In genomic region chr12:6853626-6854025, GRCh38 we compare ENCODE assay signal across 8 cellular contexts. TPM values are rescaled to one million over a fixed set of nuclear protein-coding genes. Genes with fewer than 3 reads are reported as not detected.
DNase-seq lines count a peak whose midpoint lies in the region; ATAC-seq and TF ChIP-seq lines count a peak whose summit lies in the region.

No MANE protein-coding gene starts in this region.

- peaks cover 31% of the 10 kb centered on the region for H3K36me3 ChIP-seq in CD4-positive, CD25-positive, alpha-beta regulatory T cell (ENCODE audit: control insufficient read depth, insufficient read depth, low read length)
- H3K36me3 ChIP-seq in colonic mucosa (peaks cover 9% of the 10 kb centered on the region), neural progenitor cell (peaks cover 4% of the 10 kb centered on the region)

- peaks cover 0 to 39% (median 17%) of the 10 kb centered on the region in 4 donors for H3K4me1 Mint-ChIP-seq in CD4-positive, CD25-positive, alpha-beta regulatory T cell
- peaks cover 33% of the 10 kb centered on the region for H3K4me1 Mint-ChIP-seq in neural progenitor cell

- H3K27ac Mint-ChIP-seq in CD4-positive, CD25-positive, alpha-beta regulatory T cell: peak overlapping the region in 2 of 3 donors; percentile 85 to 100
- H3K27ac Mint-ChIP-seq in neural progenitor cell: peak overlapping the region; percentile 8

- H4K20me1 ChIP-seq in neural progenitor cell (ENCODE audit: low read depth): peaks cover 32% of the 10 kb centered on the region

- ATAC-seq in CD4-positive, CD25-positive, alpha-beta regulatory T cell (ENCODE audit: low read depth in 2 of 2): no peak
- ATAC-seq in HG03039 (IDR thresholded peaks at IDR 0.05; ENCODE audit: unreplicated experiment): no peak
- ATAC-seq in GM21390 (IDR thresholded peaks at IDR 0.05; ENCODE audit: unreplicated experiment): no peak

- H3F3A ChIP-seq in neural progenitor cell (ENCODE audit: low read depth): peaks cover 28% of the 10 kb centered on the region

- peak overlapping the region; percentile 18 to 99 (median 96) for H3K4me3 Mint-ChIP-seq in CD4-positive, CD25-positive, alpha-beta regulatory T cell
- peak overlapping the region; percentile 93 for H3K4me3 Mint-ChIP-seq in neural progenitor cell

- peak overlapping the region; percentile 82 for H3K4me2 ChIP-seq in neural progenitor cell

- peak overlapping the region; percentile 85 for H3K4me3 ChIP-seq in CD4-positive, CD25-positive, alpha-beta regulatory T cell (ENCODE audit: low read depth, low read length)
- H3K4me3 ChIP-seq in NB4 (ENCODE audit: low read depth, low read length) (peak overlapping the region; percentile 89), colonic mucosa (no peak overlapping the region), neural progenitor cell (peak overlapping the region; percentile 73)

- intact Hi-C loops in colonic mucosa (cut with DNase I): no loop called here

- peak overlapping the region; percentile 97 for H3K27ac ChIP-seq in CD4-positive, CD25-positive, alpha-beta regulatory T cell (ENCODE audit: insufficient read depth, low read length, poor library complexity, severe bottlenecking)
- peak overlapping the region; percentile 50 for H3K27ac ChIP-seq in colonic mucosa
- no peak overlapping the region for H3K27ac ChIP-seq in neural progenitor cell

- TF ChIP-seq CTCF in NB4 (IDR thresholded peaks at IDR 0.05; ENCODE audit: low read depth, low read length) (no peak), colonic mucosa (IDR thresholded peaks at IDR 0.05) (no peak), neural progenitor cell (IDR thresholded peaks at IDR 0.05) (no peak), GM10266 (IDR thresholded peaks at IDR 0.05; ENCODE audit: control insufficient read depth, insufficient read depth, low read depth, missing control alignments) (no peak)

- H3K27me3 ChIP-seq in CD4-positive, CD25-positive, alpha-beta regulatory T cell (ENCODE audit: control insufficient read depth, insufficient read depth, low read length): no peaks in the 10 kb centered on the region
- H3K27me3 ChIP-seq in colonic mucosa: no peaks in the 10 kb centered on the region
- H3K27me3 ChIP-seq in neural progenitor cell: no peaks in the 10 kb centered on the region

- H3K79me2 ChIP-seq in neural progenitor cell (ENCODE audit: low read depth): peaks cover 51% of the 10 kb centered on the region

- H3K9me3 Mint-ChIP-seq in CD4-positive, CD25-positive, alpha-beta regulatory T cell: no peaks in the 10 kb centered on the region
- no peaks in the 10 kb centered on the region for H3K9me3 Mint-ChIP-seq in neural progenitor cell

- H3K36me3 Mint-ChIP-seq in CD4-positive, CD25-positive, alpha-beta regulatory T cell: peaks cover 19% of the 10 kb centered on the region
- peaks cover 31% of the 10 kb centered on the region for H3K36me3 Mint-ChIP-seq in neural progenitor cell

- peak overlapping the region in 1 of 2 donors; percentile 71 for H3K9ac ChIP-seq in colonic mucosa (ENCODE audit: low read depth in 2 of 2, low read length in 2 of 2)
- H3K9ac ChIP-seq in neural progenitor cell: no peak overlapping the region

- TF ChIP-seq POLR2A in NB4 (IDR thresholded peaks at IDR 0.05; ENCODE audit: extremely low read depth, insufficient read length): no peak

- DNase-seq in CD4-positive, CD25-positive, alpha-beta regulatory T cell: no peak
- DNase-seq in NB4 (ENCODE audit: low read depth) (no peak), colonic mucosa (no peak), neural progenitor cell (ENCODE audit: low spot score) (no peak), DMS79 (lab: John Stamatoyannopoulos, UW) (no peak), GM10266 (ENCODE audit: extremely low spot score) (no peak)

- H3K4me1 ChIP-seq in CD4-positive, CD25-positive, alpha-beta regulatory T cell (ENCODE audit: control insufficient read depth, insufficient read depth, low read length, poor library complexity, severe bottlenecking): peaks cover 22% of the 10 kb centered on the region
- H3K4me1 ChIP-seq in colonic mucosa: peaks cover 13% of the 10 kb centered on the region
- peaks cover 19% of the 10 kb centered on the region for H3K4me1 ChIP-seq in neural progenitor cell

- H3K27me3 Mint-ChIP-seq in CD4-positive, CD25-positive, alpha-beta regulatory T cell: no peaks in the 10 kb centered on the region
- peaks cover 7% of the 10 kb centered on the region for H3K27me3 Mint-ChIP-seq in neural progenitor cell (ENCODE audit: insufficient read depth, low read depth)

- H2AFZ ChIP-seq in neural progenitor cell (replicated peaks): no peak overlapping the region

- no peaks in the 10 kb centered on the region for H3K9me3 ChIP-seq in CD4-positive, CD25-positive, alpha-beta regulatory T cell (ENCODE audit: control insufficient read depth in 2 of 2, low read length in 2 of 2)
- H3K9me3 ChIP-seq in colonic mucosa (no peaks in the 10 kb centered on the region), neural progenitor cell (ENCODE audit: low read depth) (no peaks in the 10 kb centered on the region)

RNA-seq across cellular contexts. Expression of gene USP5, which starts 1.7 kb away (rescaled TPM):
- 63.5 TPM for total RNA-seq in CD4-positive, CD25-positive, alpha-beta regulatory T cell
- 10 to 100 TPM; 44.4 to 57.0 (median 48.4) TPM for polyA plus RNA-seq in CD4-positive, CD25-positive, alpha-beta regulatory T cell
- 100 to 1,000 TPM in 1 of 2 donors, 10 to 100 TPM in 1; 82.6 to 132 TPM for total RNA-seq in colonic mucosa
- 60.9 and 101 TPM in 2 replicates for total RNA-seq in neural progenitor cell (ENCODE audit: low replicate concordance)

RNA-seq across cellular contexts. Expression of gene CDCA3, which starts 2.5 kb away (rescaled TPM):
- total RNA-seq in CD4-positive, CD25-positive, alpha-beta regulatory T cell: 1.9 TPM
- polyA plus RNA-seq in CD4-positive, CD25-positive, alpha-beta regulatory T cell: 1 to 10 TPM; 1.7 to 4.0 (median 2.1) TPM
- total RNA-seq in colonic mucosa: 10 to 100 TPM; 11.4 to 63.7 TPM
- 62.1 and 73.5 TPM in 2 replicates for total RNA-seq in neural progenitor cell (ENCODE audit: low replicate concordance)

RNA-seq across cellular contexts. Expression of gene GNB3, which starts 12.9 kb away (rescaled TPM):
- total RNA-seq in CD4-positive, CD25-positive, alpha-beta regulatory T cell: not detected
- not detected for polyA plus RNA-seq in CD4-positive, CD25-positive, alpha-beta regulatory T cell
- under 1 TPM; 0.62 to 0.72 TPM for total RNA-seq in colonic mucosa
- total RNA-seq in neural progenitor cell (ENCODE audit: low replicate concordance): 2.7 and 7.6 TPM in 2 replicates

RNA-seq across cellular contexts. Expression of gene TPI1, which starts 13.7 kb away (rescaled TPM):
- 153 TPM for total RNA-seq in CD4-positive, CD25-positive, alpha-beta regulatory T cell
- 100 to 1,000 TPM; 493 to 633 (median 527) TPM for polyA plus RNA-seq in CD4-positive, CD25-positive, alpha-beta regulatory T cell
- 1,000 to 10,000 TPM; 1,097 to 1,106 TPM for total RNA-seq in colonic mucosa
- 1,038 and 1,695 TPM in 2 replicates for total RNA-seq in neural progenitor cell (ENCODE audit: low replicate concordance)

RNA-seq across cellular contexts. Expression of gene SPSB2, which starts 19.5 kb away (rescaled TPM):
- total RNA-seq in CD4-positive, CD25-positive, alpha-beta regulatory T cell: 8.2 TPM
- 10 to 100 TPM in 3 of 4 donors, 1 to 10 TPM in 1; 8.0 to 19.2 (median 13.2) TPM for polyA plus RNA-seq in CD4-positive, CD25-positive, alpha-beta regulatory T cell
- total RNA-seq in colonic mucosa: 10 to 100 TPM in 1 of 2 donors, 1 to 10 TPM in 1; 8.4 to 19.8 TPM
- 0.65 and 6.6 TPM in 2 replicates for total RNA-seq in neural progenitor cell (ENCODE audit: low replicate concordance)
